In the genomic region with DNA sequence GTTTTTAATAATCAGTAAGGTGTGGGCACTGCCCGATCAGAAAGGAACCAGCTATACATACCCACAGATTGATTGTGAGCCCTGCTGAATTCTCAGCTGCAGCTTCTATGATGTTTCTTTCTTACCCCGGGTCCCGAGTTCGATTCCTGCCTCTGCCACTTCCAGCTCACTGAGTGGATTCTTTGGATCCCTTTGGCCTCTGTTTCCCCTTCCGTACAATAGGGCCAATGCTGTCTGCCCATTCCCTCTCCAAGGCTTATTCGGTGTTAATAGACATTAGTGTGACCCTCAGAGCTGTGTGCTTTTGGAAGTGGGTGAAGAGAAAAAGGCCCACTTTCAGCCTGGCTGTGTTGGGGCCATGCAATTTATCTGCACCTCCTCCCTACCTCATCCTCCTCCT, we compare ENCODE assay signal across 37 cellular contexts.
"Had no signal": no experiment of that assay in that cellular context is flagged by ENCODE, and none has a peak within 500 bp of the region (broad histone marks: within the 10 kb centered on the region; RNA-seq: fewer than 3 reads in every experiment).

No MANE protein-coding gene starts in this region.

- H3K9me3 ChIP-seq: adrenal gland, ascending aorta had no signal

- H3K4me3 ChIP-seq: adrenal gland, ascending aorta, cardiac muscle cell had no signal

- H3K36me3 ChIP-seq: adrenal gland, ascending aorta, cardiac muscle cell had no signal

- H3K36me3 Mint-ChIP-seq: activated naive CD4-positive, alpha-beta T cell treated with anti-CD3 and anti-CD28 coated beads, Interleukin-2, amount 50 U/mL, for 72 hours; activated naive CD8-positive, alpha-beta T cell treated with anti-CD3 and anti-CD28 coated beads for 36 hours; brain had no signal

- H3K4me1 Mint-ChIP-seq: activated B cell treated with CpG ODN at 0.5 μM for 24 hours; activated CD4-positive, alpha-beta T cell treated with anti-CD3 and anti-CD28 coated beads, Interleukin-2, amount 10 ng/mL, durations not matched to agents 24 days and 14 days; activated naive CD8-positive, alpha-beta T cell treated with anti-CD3 and anti-CD28 coated beads for 36 hours; activated T-helper 17 cell treated with anti-CD3 and anti-CD28 coated beads, Interleukin-2, amount 50 U/mL, for 72 hours had no signal

- H3K27ac ChIP-seq: adrenal gland, ascending aorta, cardiac muscle cell, VCaP had no signal

- H3K4me1 ChIP-seq: adrenal gland, ascending aorta had no signal

- ATAC-seq: activated CD8-positive, alpha-beta T cell treated with anti-CD3 and anti-CD28 coated beads for 36 hours; activated naive CD4-positive, alpha-beta T cell treated with anti-CD3 and anti-CD28 coated beads, Interleukin-2, amount 50 U/mL, for 72 hours; activated T-cell treated with anti-CD3 and anti-CD28 coated beads, Interleukin-2, amount 50 U/mL, for 4 hours; activated T-cell treated with anti-CD3 and anti-CD28 coated beads, Interleukin-2, amount 50 U/mL, for 72 hours; activated T-helper 17 cell treated with anti-CD3 and anti-CD28 coated beads, Interleukin-2, amount 50 U/mL, for 72 hours had no signal

- H3K27me3 ChIP-seq: ascending aorta, cardiac muscle cell had no signal

- H3K27me3 Mint-ChIP-seq: activated CD4-positive, alpha-beta T cell treated with anti-CD3 and anti-CD28 coated beads, Interleukin-2, amount 10 ng/mL, durations not matched to agents 24 days and 14 days had no signal

- DNase-seq: activated B cell treated with CpG ODN at 0.5 μM for 24 hours; activated CD4-positive, alpha-beta T cell treated with anti-CD3 and anti-CD28 coated beads for 4 hours; activated CD4-positive, alpha-beta T cell treated with anti-CD3 and anti-CD28 coated beads, Interleukin-2, amount 10 ng/mL, durations not matched to agents 24 days and 14 days; activated CD4-positive, alpha-beta T cell treated with anti-CD3 and anti-CD28 coated beads, Interleukin-2, amount 50 U/mL, for 1 hour; activated CD4-positive, alpha-beta T cell treated with anti-CD3 and anti-CD28 coated beads, Interleukin-2, amount 50 U/mL, for 4 hours; activated CD4-positive, CD25-positive, alpha-beta regulatory T cell treated with anti-CD3 and anti-CD28 coated beads, Interleukin-2, amount 50 U/mL, for 72 hours; activated CD8-positive, alpha-beta memory T cell treated with anti-CD3 and anti-CD28 coated beads, Interleukin-2, amount 50 U/mL, for 4 hours; activated CD8-positive, alpha-beta T cell treated with anti-CD3 and anti-CD28 coated beads for 36 hours; activated effector memory CD4-positive, alpha-beta T cell treated with anti-CD3 and anti-CD28 coated beads, Interleukin-2, amount 50 U/mL, for 16 hours; activated gamma-delta T cell treated with Interleukin-2 at 50 U/mL for 16 hours; activated naive CD4-positive, alpha-beta T cell; activated naive CD4-positive, alpha-beta T cell treated with anti-CD3 and anti-CD28 coated beads for 36 hours; activated naive CD4-positive, alpha-beta T cell treated with anti-CD3 and anti-CD28 coated beads, Interleukin-2, amount 50 U/mL, for 16 hours; activated naive CD8-positive, alpha-beta T cell treated with anti-CD3 and anti-CD28 coated beads for 36 hours; activated T-cell treated with anti-CD3 and anti-CD28 coated beads for 4 hours; activated T-cell treated with anti-CD3 and anti-CD28 coated beads, Interleukin-2, amount 50 U/mL, for 1 hour; activated T-cell treated with anti-CD3 and anti-CD28 coated beads, Interleukin-2, amount 50 U/mL, for 4 hours; activated T-cell treated with anti-CD3 and anti-CD28 coated beads, Interleukin-2, amount 50 U/mL, for 72 hours; amygdala; anterior cingulate cortex; caudate nucleus; cerebellar nuclear complex; SW 1271; T-helper 1 cell; T-helper 2 cell; T-helper 9 cell had no signal

- H3K9me3 Mint-ChIP-seq: activated B cell treated with CpG ODN at 0.5 μM for 24 hours; activated CD4-positive, alpha-beta T cell treated with anti-CD3 and anti-CD28 coated beads, Interleukin-2, amount 10 ng/mL, durations not matched to agents 24 days and 14 days; activated CD8-positive, alpha-beta T cell treated with anti-CD3 and anti-CD28 coated beads for 36 hours; activated naive CD4-positive, alpha-beta T cell treated with anti-CD3 and anti-CD28 coated beads for 36 hours; activated naive CD4-positive, alpha-beta T cell treated with anti-CD3 and anti-CD28 coated beads, Interleukin-2, amount 50 U/mL, for 72 hours; activated naive CD8-positive, alpha-beta T cell treated with anti-CD3 and anti-CD28 coated beads for 36 hours; activated T-cell treated with anti-CD3 and anti-CD28 coated beads, Interleukin-2, amount 50 U/mL, for 4 hours; activated T-cell treated with anti-CD3 and anti-CD28 coated beads, Interleukin-2, amount 50 U/mL, for 72 hours; activated T-helper 1 cell treated with anti-CD3 and anti-CD28 coated beads, Interleukin-12 subunit alpha, Interleukin-12 subunit beta, Interleukin-2, Interleukin-4 antibody, amounts not matched to agents 30 ng/mL and 10 ng/mL and 1 ng/mL, durations not matched to agents 14 hours and 24 hours and 36 hours; activated T-helper 17 cell treated with anti-CD3 and anti-CD28 coated beads, Interleukin-2, amount 50 U/mL, for 72 hours; brain; central memory CD8-positive, alpha-beta T cell; T-helper 1 cell treated with Interleukin-12 subunit alpha and Interleukin-12 subunit beta and Interleukin-4 antibody, amounts not matched to agents 30 μg/mL and 1 μg/mL, for 36 hours; T-helper 2 cell treated with Interferon-gamma antibody and Interleukin-4, amounts not matched to agents 5 μg/mL and 100 μg/mL, for 36 hours had no signal

- H3K4me3 Mint-ChIP-seq: activated B cell treated with CpG ODN at 0.5 μM for 24 hours; activated CD4-positive, alpha-beta T cell treated with anti-CD3 and anti-CD28 coated beads, Interleukin-2, amount 10 ng/mL, durations not matched to agents 24 days and 14 days; activated CD8-positive, alpha-beta T cell treated with anti-CD3 and anti-CD28 coated beads for 36 hours; activated naive CD4-positive, alpha-beta T cell treated with anti-CD3 and anti-CD28 coated beads for 36 hours; activated naive CD8-positive, alpha-beta T cell treated with anti-CD3 and anti-CD28 coated beads for 36 hours; activated T-cell treated with anti-CD3 and anti-CD28 coated beads, Interleukin-2, amount 50 U/mL, for 4 hours; activated T-cell treated with anti-CD3 and anti-CD28 coated beads, Interleukin-2, amount 50 U/mL, for 72 hours; activated T-helper 1 cell treated with anti-CD3 and anti-CD28 coated beads, Interleukin-12 subunit alpha, Interleukin-12 subunit beta, Interleukin-2, Interleukin-4 antibody, amounts not matched to agents 30 ng/mL and 10 ng/mL and 1 ng/mL, durations not matched to agents 14 hours and 24 hours and 36 hours; activated T-helper 17 cell treated with anti-CD3 and anti-CD28 coated beads, Interleukin-2, amount 50 U/mL, for 72 hours; central memory CD8-positive, alpha-beta T cell; T-helper 1 cell treated with Interleukin-12 subunit alpha and Interleukin-12 subunit beta and Interleukin-4 antibody, amounts not matched to agents 30 μg/mL and 1 μg/mL, for 36 hours; T-helper 2 cell treated with Interferon-gamma antibody and Interleukin-4, amounts not matched to agents 5 μg/mL and 100 μg/mL, for 36 hours had no signal

- H3K27ac Mint-ChIP-seq: activated B cell treated with CpG ODN at 0.5 μM for 24 hours; activated CD4-positive, alpha-beta T cell treated with anti-CD3 and anti-CD28 coated beads, Interleukin-2, amount 10 ng/mL, durations not matched to agents 24 days and 14 days; activated CD8-positive, alpha-beta T cell treated with anti-CD3 and anti-CD28 coated beads for 36 hours; activated naive CD4-positive, alpha-beta T cell treated with anti-CD3 and anti-CD28 coated beads for 36 hours; activated naive CD8-positive, alpha-beta T cell treated with anti-CD3 and anti-CD28 coated beads for 36 hours; activated T-cell treated with anti-CD3 and anti-CD28 coated beads, Interleukin-2, amount 50 U/mL, for 72 hours; activated T-helper 1 cell treated with anti-CD3 and anti-CD28 coated beads, Interleukin-12 subunit alpha, Interleukin-12 subunit beta, Interleukin-2, Interleukin-4 antibody, amounts not matched to agents 30 ng/mL and 10 ng/mL and 1 ng/mL, durations not matched to agents 14 hours and 24 hours and 36 hours; activated T-helper 17 cell treated with anti-CD3 and anti-CD28 coated beads, Interleukin-2, amount 50 U/mL, for 72 hours; T-helper 1 cell treated with Interleukin-12 subunit alpha and Interleukin-12 subunit beta and Interleukin-4 antibody, amounts not matched to agents 30 μg/mL and 1 μg/mL, for 36 hours; T-helper 2 cell treated with Interferon-gamma antibody and Interleukin-4, amounts not matched to agents 5 μg/mL and 100 μg/mL, for 36 hours had no signal
